8 cellular contexts compared by ENCODE assay signal in genomic region chr7:140697447-140698143, GRCh38. TPM values are rescaled to one million over a fixed set of nuclear protein-coding genes. Genes with fewer than 3 reads are reported as not detected.
DNase-seq lines count a peak whose midpoint lies in the region; ATAC-seq and TF ChIP-seq lines count a peak whose summit lies in the region.

No MANE protein-coding gene starts in this region.

- H3K27ac ChIP-seq in CD4-positive, CD25-positive, alpha-beta regulatory T cell (ENCODE audit: insufficient read depth, low read length, poor library complexity, severe bottlenecking), result peak overlapping the region; percentile 94
- H3K27ac ChIP-seq in OCI-LY7 (ENCODE audit: low read depth, low read length, poor library complexity, severe bottlenecking) (peak overlapping the region; percentile 66), neutrophil (peak overlapping the region; percentile 70)

- intact Hi-C loops in OCI-LY7 (cut with micrococcal nuclease; ENCODE audit: unreplicated experiment), result loop anchor here (5.0 kb wide), 1 partner anchor 1040 kb away; the partner anchor contains the start of gene SSBP1
- intact Hi-C loops in posterior vena cava (cut with DNase I), result no loop called here

- peaks cover 23% of the 10 kb centered on the region for H3K4me1 ChIP-seq in CD4-positive, CD25-positive, alpha-beta regulatory T cell (ENCODE audit: control insufficient read depth, insufficient read depth, low read length, poor library complexity, severe bottlenecking)
- H3K4me1 ChIP-seq in OCI-LY7 (ENCODE audit: insufficient read depth, low read length, poor library complexity, severe bottlenecking), result peaks cover 21% of the 10 kb centered on the region
- peaks cover 15 to 16% of the 10 kb centered on the region in 2 experiments for H3K4me1 ChIP-seq in neutrophil (ENCODE audit: control insufficient read depth in 1 of 2, insufficient read depth in 1 of 2, low read depth in 1 of 2, low read length in 1 of 2)

- no peaks in the 10 kb centered on the region for H3K27me3 ChIP-seq in CD4-positive, CD25-positive, alpha-beta regulatory T cell (ENCODE audit: control insufficient read depth, insufficient read depth, low read length)
- no peaks in the 10 kb centered on the region for H3K27me3 ChIP-seq in neutrophil

- peaks cover 52% of the 10 kb centered on the region for H3K79me2 ChIP-seq in OCI-LY7 (ENCODE audit: insufficient read depth, low read depth, low read length)

- no peak for DNase-seq in CD4-positive, CD25-positive, alpha-beta regulatory T cell
- DNase-seq in OCI-LY7 (ENCODE audit: low spot score) (no peak), epithelial cell of esophagus (ENCODE audit: low read depth) (no peak), mucosa of gallbladder (ENCODE audit: low spot score) (no peak), posterior vena cava (ENCODE audit: low spot score) (no peak), midbrain (lab: John Stamatoyannopoulos, UW) (no peak)

- CTCF ChIA-PET in OCI-LY7 (lab: Charles Lee; ENCODE audit: unreplicated experiment), result no interaction called here

- peaks cover 5% of the 10 kb centered on the region; the same call in 1 of the 2 replicates for H4K20me1 ChIP-seq in OCI-LY7 (ENCODE audit: insufficient read depth, low read length)

- BruUV-seq in OCI-LY7 (replicated peaks; lab: Mats Ljungman, UMichigan), result no TSS peak

- peak overlapping the region; percentile 88 for H3K4me3 ChIP-seq in CD4-positive, CD25-positive, alpha-beta regulatory T cell (ENCODE audit: low read depth, low read length)
- H3K4me3 ChIP-seq in OCI-LY7 (ENCODE audit: low read depth, low read length, poor library complexity, severe bottlenecking), result peak overlapping the region; percentile 77
- H3K4me3 ChIP-seq in epithelial cell of esophagus (ENCODE audit: low read length), result peak overlapping the region; percentile 82
- H3K4me3 ChIP-seq in neutrophil (ENCODE audit: low read depth in 1 of 2, low read length in 1 of 2), result peak overlapping the region; percentile 73 to 90

- peak overlapping the region; percentile 62; the same call in 1 of the 2 replicates for H2AFZ ChIP-seq in OCI-LY7 (ENCODE audit: low read length)

- peak overlapping the region; percentile 89 for H3K4me2 ChIP-seq in OCI-LY7 (ENCODE audit: low read length)

- H3K36me3 Mint-ChIP-seq in CD4-positive, CD25-positive, alpha-beta regulatory T cell, result peaks cover 9% of the 10 kb centered on the region

- ATAC-seq in CD4-positive, CD25-positive, alpha-beta regulatory T cell (ENCODE audit: low read depth in 2 of 2), result no peak
- no peak for ATAC-seq in GM21529 (IDR thresholded peaks at IDR 0.05; ENCODE audit: unreplicated experiment)

- TF ChIP-seq CTCF in OCI-LY7 (conservative IDR thresholded peaks at IDR 0.05; ENCODE audit: low read length), result 0 out of 2 replicates have a peak, but pooled peaks have one; percentile 10
- no peak for TF ChIP-seq CTCF in epithelial cell of esophagus (IDR thresholded peaks at IDR 0.05; ENCODE audit: insufficient read depth, low read depth, low read length, missing control alignments)
- TF ChIP-seq CTCF in neutrophil (IDR thresholded peaks at IDR 0.05), result no peak

- no peaks in the 10 kb centered on the region for H3K9me3 Mint-ChIP-seq in CD4-positive, CD25-positive, alpha-beta regulatory T cell

- H3K9me2 ChIP-seq in OCI-LY7 (ENCODE audit: insufficient read depth, low read length), result no peaks in the 10 kb centered on the region

- H3K36me3 ChIP-seq in CD4-positive, CD25-positive, alpha-beta regulatory T cell (ENCODE audit: control insufficient read depth, insufficient read depth, low read length), result no peaks in the 10 kb centered on the region
- H3K36me3 ChIP-seq in OCI-LY7 (ENCODE audit: insufficient read depth, low read length) (peaks cover 69% of the 10 kb centered on the region), neutrophil (no peaks in the 10 kb centered on the region)

- peak overlapping the region in 2 of 3 donors; percentile 96 to 99 for H3K27ac Mint-ChIP-seq in CD4-positive, CD25-positive, alpha-beta regulatory T cell

- no peaks in the 10 kb centered on the region for H3K9me3 ChIP-seq in CD4-positive, CD25-positive, alpha-beta regulatory T cell (ENCODE audit: control insufficient read depth in 2 of 2, low read length in 2 of 2)
- H3K9me3 ChIP-seq in OCI-LY7 (ENCODE audit: low read length) (no peaks in the 10 kb centered on the region), neutrophil (no peaks in the 10 kb centered on the region)

- POLR2A ChIA-PET in OCI-LY7 (lab: Charles Lee), result interaction anchor here (0.9 kb wide), 2 partner anchors 23 to 317 kb away, joined by 4 to 5 read pairs; partner anchors contain the start of gene MRPS33

- H3K4me1 Mint-ChIP-seq in CD4-positive, CD25-positive, alpha-beta regulatory T cell, result peaks cover 8 to 44% (median 28%) of the 10 kb centered on the region in 4 donors

- H3K4me3 Mint-ChIP-seq in CD4-positive, CD25-positive, alpha-beta regulatory T cell, result peak overlapping the region; percentile 97 to 100 (median 98)

- peaks cover 4% of the 10 kb centered on the region for H3K27me3 Mint-ChIP-seq in CD4-positive, CD25-positive, alpha-beta regulatory T cell

RNA-seq across cellular contexts. Expression of gene NDUFB2, which starts 1.1 kb away (rescaled TPM):
- 91.5 TPM for total RNA-seq in CD4-positive, CD25-positive, alpha-beta regulatory T cell
- 100 to 1,000 TPM; 388 to 529 (median 432) TPM for polyA plus RNA-seq in CD4-positive, CD25-positive, alpha-beta regulatory T cell
- 139 and 158 TPM in 2 replicates for total RNA-seq in OCI-LY7 (2014; rRNA removed; shearing (Covaris generic))
- total RNA-seq in OCI-LY7 (2022) (87.3 and 114 TPM in 2 replicates), mucosa of gallbladder (224 TPM), posterior vena cava (100 to 1,000 TPM; 179 to 198 TPM)

RNA-seq across cellular contexts. Expression of gene ADCK2, which starts 24.9 kb away (rescaled TPM):
- 14.3 TPM for total RNA-seq in CD4-positive, CD25-positive, alpha-beta regulatory T cell
- polyA plus RNA-seq in CD4-positive, CD25-positive, alpha-beta regulatory T cell, result 10 to 100 TPM; 29.9 to 35.2 (median 32.1) TPM
- 56.9 and 60.2 TPM in 2 replicates for total RNA-seq in OCI-LY7 (2014; rRNA removed; shearing (Covaris generic))
- total RNA-seq in OCI-LY7 (2022), result 41.1 and 45.8 TPM in 2 replicates
- total RNA-seq in mucosa of gallbladder, result 22.4 TPM
- total RNA-seq in posterior vena cava, result 10 to 100 TPM; 12.3 to 16.1 TPM

RNA-seq across cellular contexts. Expression of gene DENND2A, which starts 57.0 kb away (rescaled TPM):
- not detected for total RNA-seq in CD4-positive, CD25-positive, alpha-beta regulatory T cell
- not detected for polyA plus RNA-seq in CD4-positive, CD25-positive, alpha-beta regulatory T cell
- 0.35 and 0.59 TPM in 2 replicates for total RNA-seq in OCI-LY7 (2014; rRNA removed; shearing (Covaris generic))
- total RNA-seq in OCI-LY7 (2022), result 0.13 TPM in 1 of 2 replicates, not detected in the other
- total RNA-seq in mucosa of gallbladder, result 14.0 TPM
- total RNA-seq in posterior vena cava, result 10 to 100 TPM; 13.7 to 26.4 TPM
